In the genomic region with DNA sequence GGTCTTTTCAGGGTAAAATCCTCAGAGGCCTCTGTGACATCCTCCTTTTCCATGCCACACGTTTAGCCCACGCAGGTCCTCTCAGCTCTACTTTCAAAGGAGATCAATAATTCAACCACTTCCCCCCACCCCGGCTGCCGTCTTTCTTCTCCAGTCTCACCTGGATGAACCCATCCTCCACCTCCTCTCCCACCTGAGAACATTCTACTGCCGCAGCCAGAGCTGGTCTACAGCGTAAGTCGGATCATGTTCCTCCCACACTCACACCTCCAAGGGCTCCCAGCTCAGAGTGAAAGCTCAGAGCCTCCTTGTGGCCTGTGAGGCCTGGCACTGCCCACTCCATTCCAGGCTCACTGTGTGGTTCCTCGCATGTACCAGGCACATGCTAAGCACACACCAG, we compare ENCODE assay signal across 23 cellular contexts.
DNase-seq lines count a peak whose midpoint lies in the region; ATAC-seq and TF ChIP-seq lines count a peak whose summit lies in the region.
"Had no signal": no experiment of that assay in that cellular context is flagged by ENCODE, and none has a peak within 500 bp of the region (broad histone marks: within the 10 kb centered on the region; RNA-seq: fewer than 3 reads in every experiment).

No MANE protein-coding gene starts in this region.

- POLR2A ChIA-PET in Panc1 (lab: Charles Lee) = no interaction called here

- H2AFZ ChIP-seq in ACC112 (ENCODE audit: low read length, unreplicated experiment) = no peak overlapping the region

- H3K27ac ChIP-seq in ACC112 (ENCODE audit: low read depth, low read length) (peak overlapping the region; percentile 83; the same call in 1 of the 2 replicates), Panc1 (ENCODE audit: low read length) (no peak overlapping the region), transverse colon (no peak overlapping the region)
- H3K27ac ChIP-seq: 22Rv1, colonic mucosa had no signal

- H3K9me3 ChIP-seq in Panc1 (ENCODE audit: control insufficient read depth, insufficient read depth, low read depth, low read length) (no peaks in the 10 kb centered on the region), transverse colon (no peaks in the 10 kb centered on the region)
- H3K9me3 ChIP-seq: colonic mucosa had no signal

- H3K36me3 ChIP-seq in ACC112 (ENCODE audit: insufficient read depth, low read length) (no peaks in the 10 kb centered on the region), Panc1 (ENCODE audit: control insufficient read depth, insufficient read depth, low read length) (no peaks in the 10 kb centered on the region), transverse colon (no peaks in the 10 kb centered on the region)
- H3K36me3 ChIP-seq: colonic mucosa had no signal

- WGBS in transverse colon (ENCODE audit: low coverage in 1 of 2), 2 donors = 85 to 97% methylated on average over 6 to 8 of the region's 8 CpGs

- H3K27me3 ChIP-seq in ACC112 (ENCODE audit: insufficient read depth, low read length) = no peaks in the 10 kb centered on the region
- H3K27me3 ChIP-seq in Panc1 (ENCODE audit: control insufficient read depth, insufficient read depth, low read length) = no peaks in the 10 kb centered on the region
- H3K27me3 ChIP-seq in transverse colon = no peaks in the 10 kb centered on the region
- H3K27me3 ChIP-seq: colonic mucosa had no signal

- no peak for TF ChIP-seq CTCF in Panc1 (IDR thresholded peaks at IDR 0.05)
- no peak for TF ChIP-seq CTCF in glutamatergic neuron (IDR thresholded peaks at IDR 0.05; ENCODE audit: partially characterized antibody, unreplicated experiment)
- no peak for TF ChIP-seq CTCF in transverse colon (IDR thresholded peaks at IDR 0.05)

- no peaks in the 10 kb centered on the region for H3K4me1 Mint-ChIP-seq in glutamatergic neuron (ENCODE audit: low read depth, unreplicated experiment)

- H3K27me3 Mint-ChIP-seq in glutamatergic neuron (ENCODE audit: unreplicated experiment) = peaks cover 4% of the 10 kb centered on the region
- H3K27me3 Mint-ChIP-seq: stimulated activated naive CD8-positive, alpha-beta T cell treated with anti-CD3 and anti-CD28 coated beads, Interleukin-15, Interleukin-2, amounts not matched to agents 100 ng/mL and 50 ng/mL, for 24 hours; T-cell had no signal

- H3K27ac Mint-ChIP-seq in glutamatergic neuron (ENCODE audit: unreplicated experiment) = peak overlapping the region; percentile 5
- H3K27ac Mint-ChIP-seq: stimulated activated naive CD8-positive, alpha-beta T cell treated with anti-CD3 and anti-CD28 coated beads, Interleukin-15, Interleukin-2, amounts not matched to agents 100 ng/mL and 50 ng/mL, for 24 hours had no signal

- no peaks in the 10 kb centered on the region for H3K36me3 Mint-ChIP-seq in glutamatergic neuron (ENCODE audit: unreplicated experiment)

- CTCF ChIA-PET in Panc1 (lab: Charles Lee) = no interaction called here

- H3K79me2 ChIP-seq in ACC112 (ENCODE audit: control insufficient read depth, insufficient read depth, low read length, unreplicated experiment) = peaks cover 6% of the 10 kb centered on the region

- no TSS peak for BruUV-seq in Panc1 (replicated peaks; lab: Mats Ljungman, UMichigan)

- TF ChIP-seq POLR2A in transverse colon (IDR thresholded peaks at IDR 0.05) = no peak

- ATAC-seq in Panc1 (peak; percentile 57; the same call in 1 of the 2 replicates), GM18867 (IDR thresholded peaks at IDR 0.05; ENCODE audit: unreplicated experiment) (no peak)
- ATAC-seq: activated CD4-positive, CD25-positive, alpha-beta regulatory T cell treated with anti-CD3 and anti-CD28 coated beads, Interleukin-2, amount 50 U/mL, for 24 hours; activated T-cell treated with anti-CD3 and anti-CD28 coated beads, Interleukin-2, amount 50 U/mL, for 4 hours; T-cell had no signal

- peaks cover 1% of the 10 kb centered on the region for H3K9me3 Mint-ChIP-seq in glutamatergic neuron (ENCODE audit: unreplicated experiment)
- H3K9me3 Mint-ChIP-seq: activated T-cell treated with anti-CD3 and anti-CD28 coated beads, Interleukin-2, amount 50 U/mL, for 4 hours; stimulated activated naive CD8-positive, alpha-beta T cell treated with anti-CD3 and anti-CD28 coated beads, Interleukin-15, Interleukin-2, amounts not matched to agents 100 ng/mL and 50 ng/mL, for 24 hours; T-cell had no signal

- intact Hi-C loops in Panc1 (cut with micrococcal nuclease; ENCODE audit: unreplicated experiment) = no loop called here
- intact Hi-C loops in transverse colon (cut with DNase I; ENCODE audit: low total_unique reads) = no loop called here

- in situ Hi-C loops in Panc1 (cut with HindIII; ENCODE audit: low pct_unique_long_range_greater_than_20kb, low sequenced_read_pairs) = no loop called here
- in situ Hi-C loops in transverse colon (cut with MboI; ENCODE audit: low pct_ligation_motif_present in 1 of 4, low pct_unique_long_range_greater_than_20kb in 1 of 4, low sequenced_read_pairs in 3 of 4) = no loop called here

- H3K4me3 ChIP-seq in ACC112 (ENCODE audit: low read depth, low read length) = no peak overlapping the region
- no peak overlapping the region for H3K4me3 ChIP-seq in Panc1 (ENCODE audit: low read depth in 2 of 2, low read length in 2 of 2)
- H3K4me3 ChIP-seq in transverse colon = no peak overlapping the region
- H3K4me3 ChIP-seq: colonic mucosa had no signal

- H3K4me1 ChIP-seq in ACC112 (ENCODE audit: control insufficient read depth, insufficient read depth, low read length, unreplicated experiment) (peaks cover 59% of the 10 kb centered on the region), Panc1 (ENCODE audit: control insufficient read depth, insufficient read depth, low read length) (no peaks in the 10 kb centered on the region), transverse colon (no peaks in the 10 kb centered on the region)
- H3K4me1 ChIP-seq: colonic mucosa had no signal

- no peak for TF ChIP-seq EP300 in transverse colon (IDR thresholded peaks at IDR 0.05; ENCODE audit: low read depth)

- peak; percentile 54 for DNase-seq in NCI-H2107 treated with DMSO at 0.1 percent for 48 hours (lab: John Stamatoyannopoulos, UW; ENCODE audit: unreplicated experiment)
- no peak for DNase-seq in NCI-H2107 (lab: John Stamatoyannopoulos, UW)
- no peak for DNase-seq in Panc1 (ENCODE audit: low read depth, low spot score)
- no peak for DNase-seq in glutamatergic neuron
- no peak for DNase-seq in glomerular visceral epithelial cell (ENCODE audit: extremely low spot score)
- DNase-seq in transverse colon = no peak
- DNase-seq: activated naive CD4-positive, alpha-beta T cell treated with Interleukin-2 at 50 U/mL for 16 hours; activated T-cell treated with anti-CD3 and anti-CD28 coated beads, Interleukin-2, amount 50 U/mL, for 4 hours; effector CD8-positive, alpha-beta T cell; erythroblast; mammary epithelial cell; NCI-H1092 treated with DMSO at 0.1 percent for 48 hours; NCI-H187; NCI-H226; NCI-H69; T-cell had no signal

- H3K4me3 Mint-ChIP-seq in glutamatergic neuron (ENCODE audit: unreplicated experiment) = no peak overlapping the region
- H3K4me3 Mint-ChIP-seq: activated T-cell treated with anti-CD3 and anti-CD28 coated beads, Interleukin-2, amount 50 U/mL, for 4 hours; CD14-positive monocyte; stimulated activated naive CD8-positive, alpha-beta T cell treated with anti-CD3 and anti-CD28 coated beads, Interleukin-15, Interleukin-2, amounts not matched to agents 100 ng/mL and 50 ng/mL, for 24 hours; T-cell had no signal
